In the genomic region with DNA sequence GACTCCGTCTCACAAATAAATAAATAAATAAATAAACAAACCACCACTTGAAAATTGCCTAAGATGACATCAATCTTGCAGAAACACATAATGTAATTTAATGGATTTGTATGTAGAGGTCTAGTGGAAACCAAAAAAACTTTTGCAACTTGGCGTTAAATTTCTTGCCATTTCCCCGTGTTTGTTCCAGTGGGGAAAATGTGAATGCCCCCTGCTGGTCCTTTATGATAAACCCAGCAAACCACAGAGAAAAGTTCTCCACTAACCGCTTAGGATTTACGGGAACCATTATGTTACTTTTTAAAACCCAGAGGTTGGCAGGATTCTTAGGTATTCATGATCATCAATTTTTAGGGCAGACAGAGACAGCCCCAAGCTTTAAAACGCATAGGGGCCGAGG, we compare ENCODE assay signal across 11 cellular contexts. TPM values are rescaled to one million over a fixed set of nuclear protein-coding genes. Genes with fewer than 3 reads are reported as not detected.
DNase-seq lines count a peak whose midpoint lies in the region; ATAC-seq, FAIRE-seq and TF ChIP-seq lines count a peak whose summit lies in the region.
"Had no signal": no experiment of that assay in that cellular context is flagged by ENCODE, and none has a peak within 500 bp of the region (broad histone marks: within the 10 kb centered on the region; RNA-seq: fewer than 3 reads in every experiment).

No MANE protein-coding gene starts in this region.

- no peak overlapping the region for H2BK120ac ChIP-seq in mesendoderm (ENCODE audit: low read depth, low read length)

- no peak for FAIRE-seq in GM12878 (lab: Jason Lieb, UNC)

- H3K4me3 ChIP-seq in GM12878 (no peak overlapping the region), mesendoderm (ENCODE audit: low read length) (no peak overlapping the region)

- H4K5ac ChIP-seq in mesendoderm (ENCODE audit: low read length), result no peak overlapping the region

- H3K4me3 Mint-ChIP-seq in Calu3 (ENCODE audit: low read depth, unreplicated experiment), result no peak overlapping the region
- H3K4me3 Mint-ChIP-seq in activated CD4-positive, alpha-beta memory T cell treated with anti-CD3 and anti-CD28 coated beads for 36 hours, result no peak overlapping the region

- no peak overlapping the region for H2BK5ac ChIP-seq in mesendoderm (ENCODE audit: low read length)

- CTCF ChIA-PET in Calu3 (lab: Charles Lee), result no interaction called here
- CTCF ChIA-PET in GM12878 (lab: Yijun Ruan, JAX), result interaction anchor here (1.1 kb wide), 1 partner anchor 16 kb away, joined by 8 read pairs; no protein-coding TSS in a partner anchor
- CTCF ChIA-PET in activated CD4-positive, alpha-beta memory T cell treated with anti-CD3 and anti-CD28 coated beads for 36 hours (lab: Charles Lee), result no interaction called here

- H3K4ac ChIP-seq in mesendoderm (ENCODE audit: low read depth, low read length), result no peak overlapping the region

- SMC1A ChIA-PET in GM12878 (lab: Charles Lee; ENCODE audit: uncharacterized antibody, unreplicated experiment), result interaction anchor here (1.7 kb wide), 1 partner anchor 10 kb away, joined by 6 read pairs; no protein-coding TSS in a partner anchor

- H3K18ac ChIP-seq in mesendoderm (ENCODE audit: low read length), result no peak overlapping the region

- peak; percentile 20 for TF ChIP-seq CTCF in Calu3 (IDR thresholded peaks at IDR 0.05; ENCODE audit: unreplicated experiment)
- TF ChIP-seq CTCF in GM12878 (IDR thresholded peaks at IDR 0.05 in 2 of 3, conservative IDR thresholded peaks at IDR 0.05 in 1 of 3; ENCODE audit: control insufficient read depth in 2 of 3, extremely low read depth in 1 of 3, insufficient read depth in 1 of 3, low read depth in 3 of 3, low read length in 3 of 3), result peak in 2 of 3 experiments; percentile 19 to 22; a peak in 2 of 6 replicates

- H2AFZ ChIP-seq in GM12878 (ENCODE audit: control insufficient read depth, low read depth, low read length), result no peak overlapping the region

- no peak overlapping the region for H3K23ac ChIP-seq in mesendoderm (ENCODE audit: low read length)

- no TSS peak for BruUV-seq in Calu3 (replicated peaks; lab: Mats Ljungman, UMichigan)
- BruUV-seq in GM12878 (replicated peaks; lab: Mats Ljungman, UMichigan), result no TSS peak

- no peaks in the 10 kb centered on the region for H3K27me3 Mint-ChIP-seq in Calu3 (ENCODE audit: unreplicated experiment)
- H3K27me3 Mint-ChIP-seq in activated CD4-positive, alpha-beta memory T cell treated with anti-CD3 and anti-CD28 coated beads for 36 hours, result peaks cover 2% of the 10 kb centered on the region

- H3K9me3 ChIP-seq in GM12878 (replicated peaks; ENCODE audit: control insufficient read depth, insufficient read depth, low read length), result no peaks in the 10 kb centered on the region

- intact Hi-C loops in Calu3 (cut with micrococcal nuclease; ENCODE audit: unreplicated experiment), result loop anchor here (5.0 kb wide), 4 partner anchors 65 to 150 kb away; a partner anchor contains a TSS
- intact Hi-C loops in GM12878 (cut with micrococcal nuclease; ENCODE audit: unreplicated experiment), result no loop called here
- intact Hi-C loops in activated CD4-positive, alpha-beta memory T cell treated with anti-CD3 and anti-CD28 coated beads for 36 hours (cut with micrococcal nuclease), result no loop called here

- no peak for TF ChIP-seq EP300 in GM12878 (IDR thresholded peaks at IDR 0.05; ENCODE audit: borderline replicate concordance in 1 of 2, control insufficient read depth in 1 of 2, low read depth in 2 of 2, low read length in 2 of 2)

- H3K27me3 ChIP-seq in GM12878 (replicated peaks in 1 of 2; ENCODE audit: control insufficient read depth in 2 of 2, insufficient read depth in 2 of 2, low read length in 1 of 2) (peaks cover 0 to 1% of the 10 kb centered on the region in 2 experiments; a peak in 2 of 4 replicates), mesendoderm (ENCODE audit: insufficient read depth, low read length, poor library complexity) (no peaks in the 10 kb centered on the region)

- POLR2A ChIA-PET in GM12878 (lab: Charles Lee), result interaction anchor here (0.6 kb wide), 1 partner anchor 1833 kb away, joined by 3 read pairs; no protein-coding TSS in a partner anchor
- POLR2A ChIA-PET in activated CD4-positive, alpha-beta memory T cell treated with anti-CD3 and anti-CD28 coated beads for 36 hours (lab: Charles Lee), result no interaction called here

- in situ Hi-C loops in KBM-7 (cut with MboI; ENCODE audit: low pct_unique_long_range_greater_than_20kb, low sequenced_read_pairs) (no loop called here), GM12878 (cut with MboI) (no loop called here)

- H3K56ac ChIP-seq in mesendoderm (ENCODE audit: low read length), result no peak overlapping the region

- RAD21 ChIA-PET in GM12878 (lab: Charles Lee; ENCODE audit: unreplicated experiment), result no interaction called here

- peak; percentile 11; the same call in 1 of the 2 replicates for TF ChIP-seq RAD21 in GM12878 (IDR thresholded peaks at IDR 0.05; ENCODE audit: insufficient read depth, low read depth, low read length)

- no peak overlapping the region for H2AK5ac ChIP-seq in mesendoderm (ENCODE audit: low read length)

- no peak overlapping the region for H3K27ac ChIP-seq in GM12878 (ENCODE audit: control insufficient read depth, insufficient read depth)
- H3K27ac ChIP-seq in mesendoderm (ENCODE audit: low read depth, low read length), result no peak overlapping the region

- H3K79me2 ChIP-seq in GM12878 (ENCODE audit: control insufficient read depth, insufficient read depth, low read length) (no peaks in the 10 kb centered on the region), mesendoderm (ENCODE audit: control insufficient read depth, insufficient read depth, low read length) (no peaks in the 10 kb centered on the region)

- H4K8ac ChIP-seq in mesendoderm (ENCODE audit: low read depth, low read length), result no peak overlapping the region

- H3K9ac ChIP-seq in GM12878 (ENCODE audit: control insufficient read depth, insufficient read depth, low read length), result no peak overlapping the region
- H3K9ac ChIP-seq in mesendoderm (ENCODE audit: low read length), result no peak overlapping the region

- H3K79me1 ChIP-seq in mesendoderm (ENCODE audit: low read length), result no peaks in the 10 kb centered on the region

- H4K20me1 ChIP-seq in GM12878 (ENCODE audit: control insufficient read depth, insufficient read depth), result no peaks in the 10 kb centered on the region

- no peak overlapping the region for H2BK15ac ChIP-seq in mesendoderm (replicated peaks; ENCODE audit: low read depth)

- H3K4me2 ChIP-seq in GM12878 (ENCODE audit: control insufficient read depth, insufficient read depth) (no peak overlapping the region), mesendoderm (ENCODE audit: low read length) (no peak overlapping the region)

- WGBS in GM12878 (ENCODE audit: insufficient coverage, insufficient replicate concordance, low lambda C conversion rate, missing lambda C conversion rate), result 86% methylated on average over 7 of the region's 7 CpGs
- no CpG with 5 or more reads among the region's 7 CpGs for WGBS in mesendoderm (ENCODE audit: extremely low coverage, insufficient coverage, low lambda C conversion rate)

- ATAC-seq in GM12878 (no peak), GM18498 (IDR thresholded peaks at IDR 0.05; ENCODE audit: unreplicated experiment) (no peak)
- ATAC-seq: sciatic nerve had no signal

- H3K36me3 ChIP-seq in GM12878 (ENCODE audit: control insufficient read depth in 2 of 2, insufficient read depth in 2 of 2, low read length in 1 of 2), result no peaks in the 10 kb centered on the region
- no peaks in the 10 kb centered on the region for H3K36me3 ChIP-seq in mesendoderm (ENCODE audit: control insufficient read depth, insufficient read depth, low read length)

- no peaks in the 10 kb centered on the region for H3K36me3 Mint-ChIP-seq in Calu3 (ENCODE audit: insufficient read depth, unreplicated experiment)
- no peaks in the 10 kb centered on the region for H3K36me3 Mint-ChIP-seq in activated CD4-positive, alpha-beta memory T cell treated with anti-CD3 and anti-CD28 coated beads for 36 hours

- H3K4me1 ChIP-seq in GM12878 (ENCODE audit: control insufficient read depth, insufficient read depth, low read length) (no peaks in the 10 kb centered on the region), mesendoderm (ENCODE audit: control insufficient read depth, low read depth, low read length) (no peaks in the 10 kb centered on the region)

- TF ChIP-seq POLR2A in GM12878 (IDR thresholded peaks at IDR 0.05; ENCODE audit: low read depth, low read length), result no peak

- H3K4me1 Mint-ChIP-seq in Calu3 (ENCODE audit: low read depth, unreplicated experiment), result peaks cover 25% of the 10 kb centered on the region
- no peaks in the 10 kb centered on the region for H3K4me1 Mint-ChIP-seq in activated CD4-positive, alpha-beta memory T cell treated with anti-CD3 and anti-CD28 coated beads for 36 hours (ENCODE audit: low read depth)

- DNase-seq in Calu3 (peak; percentile 34), KBM-7 (peak; percentile 58), GM12878 (ENCODE audit: low read depth, low spot score) (no peak), mesendoderm (peak; percentile 43), MV-4-11 (lab: John Stamatoyannopoulos, UW) (no peak), midbrain (lab: John Stamatoyannopoulos, UW) (no peak)
- DNase-seq in activated CD4-positive, alpha-beta memory T cell treated with anti-CD3 and anti-CD28 coated beads for 36 hours, result no peak
- DNase-seq: GF-D8, hypothalamus had no signal

- H3K27ac Mint-ChIP-seq in Calu3 (ENCODE audit: unreplicated experiment), result no peak overlapping the region
- no peak overlapping the region for H3K27ac Mint-ChIP-seq in activated CD4-positive, alpha-beta memory T cell treated with anti-CD3 and anti-CD28 coated beads for 36 hours

- no peaks in the 10 kb centered on the region for H3K9me3 Mint-ChIP-seq in Calu3 (ENCODE audit: low read depth, unreplicated experiment)
- H3K9me3 Mint-ChIP-seq in activated CD4-positive, alpha-beta memory T cell treated with anti-CD3 and anti-CD28 coated beads for 36 hours, result no peaks in the 10 kb centered on the region

RNA-seq across cellular contexts. Expression of a gene that starts 32.5 kb away (rescaled TPM):
- total RNA-seq in Calu3 (2022) (0.12 TPM in 1 of 2 replicates, not detected in the other), GM12878 (2014; rRNA removed) (0.05 and 0.06 TPM in 2 replicates), GM12878 (2014; rRNA removed; fragmentation: Illumina TruSeq; extraction: Trizol) (not detected in 2 replicates), GM12878 (2021) (not detected in 2 replicates)
- total RNA-seq in GM12878 (2013; cell fraction: nucleolus; rRNA removed), result 0.79 and 1.2 TPM in 2 replicates
- not detected for polyA plus RNA-seq in GM12878 (2011; ENCODE audit: low read depth)
- polyA plus RNA-seq in GM12878 (2011; rRNA removed) (0.04 and 0.12 TPM in 2 replicates), GM12878 (2014; fragmentation: Illumina TruSeq; extraction: Trizol) (not detected in 2 replicates), GM12878 (2014; fragmentation: Nextera tagmentation; extraction: Ambion mirVana) (not detected), GM12878 (2014; rRNA removed) (not detected in 2 replicates), GM12878 (2016; fragmentation: Nextera tagmentation; extraction: Ambion mirVana) (not detected)
- polyA plus RNA-seq in GM12878 (2011; cell fraction: cytosol; rRNA removed), result 0.09 and 0.10 TPM in 2 replicates
- 0.10 and 0.30 TPM in 2 replicates for polyA plus RNA-seq in GM12878 (2011; cell fraction: nucleus; rRNA removed)
- not detected in 2 replicates for polyA plus RNA-seq in GM12878 (2012)
- polyA minus RNA-seq in GM12878 (2011; rRNA and poly(A)+ RNA removed), result 0.10 and 0.15 TPM in 2 replicates
- polyA minus RNA-seq in GM12878 (2011; cell fraction: cytosol; rRNA and poly(A)+ RNA removed), result not detected in 2 replicates
- 0.24 TPM in 1 of 2 replicates, not detected in the other for polyA minus RNA-seq in GM12878 (2011; cell fraction: nucleus; rRNA and poly(A)+ RNA removed)
- polyA plus RNA-seq in mesendoderm (2013, experiment 1 of 2), result 0.01 TPM
- 0.01 TPM for polyA plus RNA-seq in mesendoderm (2013, experiment 2 of 2)
- total RNA-seq in activated CD4-positive, alpha-beta memory T cell treated with anti-CD3 and anti-CD28 coated beads for 36 hours, result not detected

Comparison
In these comparisons a context has a peak if more than half of its experiments do, and no peak if none do; other contexts are left out.
1. DNase-seq: peak in Calu3 (single experiment), KBM-7 (single experiment) and mesendoderm (single experiment); none in GM12878 (single experiment), activated CD4-positive, alpha-beta memory T cell treated with anti-CD3 and anti-CD28 coated beads for 36 hours (single experiment), MV-4-11 (single experiment) and midbrain (single experiment).